Comparison of ENCODE assay signal across 9 cellular contexts in genomic region chr2:97911210-97911921, GRCh38.
DNase-seq lines count a peak whose midpoint lies in the region; ATAC-seq and TF ChIP-seq lines count a peak whose summit lies in the region.
"Had no signal": no experiment of that assay in that cellular context is flagged by ENCODE, and none has a peak within 500 bp of the region (broad histone marks: within the 10 kb centered on the region; RNA-seq: fewer than 3 reads in every experiment).

No MANE protein-coding gene starts in this region.

- TF ChIP-seq POLR2A in body of pancreas (IDR thresholded peaks at IDR 0.05) = no peak

- WGBS in body of pancreas, 2 donors = 77 to 90% methylated on average over 4 of the region's 4 CpGs

- H3K27me3 Mint-ChIP-seq in natural killer cell (ENCODE audit: low read depth in 2 of 2) = no peaks in the 10 kb centered on the region

- H3K27ac Mint-ChIP-seq in natural killer cell = peak overlapping the region; percentile 13 to 16

- no peak overlapping the region for H3K27ac ChIP-seq in body of pancreas
- H3K27ac ChIP-seq: parathyroid adenoma had no signal

- peak; percentile 61 for ATAC-seq in GM18870 (IDR thresholded peaks at IDR 0.05; ENCODE audit: unreplicated experiment)
- ATAC-seq in HG02852 (IDR thresholded peaks at IDR 0.05; ENCODE audit: unreplicated experiment) = peak; percentile 68
- peak in 2 of 3 donors; percentile 24 to 77 for ATAC-seq in natural killer cell
- no peak for ATAC-seq in body of pancreas

- DNase-seq in OCI-M2 (lab: John Stamatoyannopoulos, UW; ENCODE audit: unreplicated experiment) (peak; percentile 22), natural killer cell (no peak), body of pancreas (no peak), GOT3 (lab: John Stamatoyannopoulos, UW) (no peak), dedifferentiated amniotic fluid mesenchymal stem cell (ENCODE audit: extremely low spot score) (no peak)
- DNase-seq in stimulated activated CD4-positive, alpha-beta T cell treated with anti-CD3 and anti-CD28 coated beads, Interleukin-4, amount 100 ng/mL, for 4 hours = no peak

- no peaks in the 10 kb centered on the region for H3K9me3 ChIP-seq in body of pancreas

- H3K36me3 Mint-ChIP-seq in natural killer cell = peaks cover 5% of the 10 kb centered on the region

- H3K9me3 Mint-ChIP-seq in natural killer cell = no peaks in the 10 kb centered on the region

- H3K4me1 ChIP-seq in body of pancreas = peaks cover 16% of the 10 kb centered on the region

- TF ChIP-seq CTCF in natural killer cell (IDR thresholded peaks at IDR 0.05) = no peak
- TF ChIP-seq CTCF in body of pancreas (IDR thresholded peaks at IDR 0.05) = no peak

- no peak overlapping the region for H3K4me3 ChIP-seq in body of pancreas

- peaks cover 47 to 55% of the 10 kb centered on the region in 2 donors for H3K4me1 Mint-ChIP-seq in natural killer cell

- no peaks in the 10 kb centered on the region for H3K27me3 ChIP-seq in body of pancreas

- H3K4me3 Mint-ChIP-seq in natural killer cell = no peak overlapping the region

- no peaks in the 10 kb centered on the region for H3K36me3 ChIP-seq in body of pancreas (replicated peaks in 1 of 2; ENCODE audit: insufficient read depth in 1 of 2, low read depth in 2 of 2)

- intact Hi-C loops in natural killer cell (cut with micrococcal nuclease) (no loop called here), body of pancreas (cut with DNase I) (no loop called here)
